In the genomic region with DNA sequence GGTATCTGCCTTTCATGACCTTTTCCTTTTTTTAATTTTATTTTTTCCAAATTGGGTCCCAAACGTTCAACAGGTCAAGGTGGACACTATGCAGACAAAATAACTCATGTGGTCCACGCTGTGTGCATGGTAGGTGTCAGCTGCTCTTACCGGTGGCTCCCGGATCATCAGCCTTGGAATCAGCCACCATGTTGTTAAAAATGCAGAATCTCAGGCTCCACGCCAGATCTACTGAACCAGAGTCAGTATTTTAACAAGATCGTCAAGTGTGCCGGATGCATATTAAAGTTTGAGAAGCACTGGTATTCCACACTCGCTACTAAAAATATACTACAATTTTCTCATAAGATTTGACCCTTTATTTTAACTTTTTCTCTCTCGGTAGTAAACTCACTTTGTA, we compare ENCODE assay signal across 8 cellular contexts. TPM values are rescaled to one million over a fixed set of nuclear protein-coding genes. Genes with fewer than 3 reads are reported as not detected.
DNase-seq lines count a peak whose midpoint lies in the region; ATAC-seq, FAIRE-seq and TF ChIP-seq lines count a peak whose summit lies in the region.

No MANE protein-coding gene starts in this region.

- intact Hi-C loops in left cardiac atrium (cut with DNase I), result no loop called here
- intact Hi-C loops in left colon (cut with DNase I, micrococcal nuclease), result no loop called here

- ATAC-seq in left cardiac atrium (no peak), left colon (no peak)

- TF ChIP-seq CTCF in right atrium auricular region (IDR thresholded peaks at IDR 0.05), result no peak
- no peak for TF ChIP-seq CTCF in brain microvascular endothelial cell (IDR thresholded peaks at IDR 0.05; ENCODE audit: low read depth, low read length, missing control alignments)

- H3K9me3 ChIP-seq in right atrium auricular region (no peaks in the 10 kb centered on the region), mucosa of rectum (ENCODE audit: control insufficient read depth in 2 of 2, low read length in 2 of 2) (no peaks in the 10 kb centered on the region), small intestine (ENCODE audit: control insufficient read depth, low read depth) (no peaks in the 10 kb centered on the region)

- 16 to 27% (median 20%) methylated on average over 9 of the region's 9 CpGs for WGBS in small intestine, 3 donors

- H3K27me3 ChIP-seq in right atrium auricular region, result no peaks in the 10 kb centered on the region
- H3K27me3 ChIP-seq in brain microvascular endothelial cell (replicated peaks), result no peaks in the 10 kb centered on the region
- peaks cover 10 to 11% of the 10 kb centered on the region in 2 donors for H3K27me3 ChIP-seq in mucosa of rectum (ENCODE audit: control insufficient read depth in 2 of 2, insufficient read depth in 2 of 2, low read length in 2 of 2)
- H3K27me3 ChIP-seq in small intestine (ENCODE audit: control insufficient read depth in 2 of 2, insufficient read depth in 2 of 2, low read length in 2 of 2), result no peaks in the 10 kb centered on the region

- in situ Hi-C loops in brain microvascular endothelial cell (cut with HindIII; ENCODE audit: low pct_ligation_motif_present, low sequenced_read_pairs), result no loop called here

- H3K4me3 ChIP-seq in right atrium auricular region (peak overlapping the region; percentile 57 to 59), brain microvascular endothelial cell (ENCODE audit: low read depth, low read length) (peak overlapping the region; percentile 76), mucosa of rectum (ENCODE audit: low read length in 2 of 2) (peak overlapping the region; percentile 68 to 69), small intestine (ENCODE audit: low read depth in 1 of 2, low read length in 2 of 2) (peak overlapping the region in 1 of 2 donors; percentile 72)

- no peaks in the 10 kb centered on the region for H3K36me3 ChIP-seq in right atrium auricular region
- H3K36me3 ChIP-seq in brain microvascular endothelial cell (replicated peaks), result no peaks in the 10 kb centered on the region
- no peaks in the 10 kb centered on the region for H3K36me3 ChIP-seq in mucosa of rectum (ENCODE audit: control insufficient read depth in 2 of 2, insufficient read depth in 2 of 2, low read length in 2 of 2)
- H3K36me3 ChIP-seq in small intestine (ENCODE audit: control insufficient read depth in 2 of 2, insufficient read depth in 2 of 2, low read length in 2 of 2), result no peaks in the 10 kb centered on the region

- H3K9ac ChIP-seq in mucosa of rectum (ENCODE audit: low read depth in 1 of 2, low read length in 2 of 2), result no peak overlapping the region

- H3K27ac ChIP-seq in right atrium auricular region (peak overlapping the region; percentile 42 to 49), brain microvascular endothelial cell (no peak overlapping the region), mucosa of rectum (ENCODE audit: low read depth in 2 of 2, low read length in 2 of 2) (peak overlapping the region in 1 of 2 donors; percentile 28), small intestine (ENCODE audit: low read depth in 1 of 2, low read length in 1 of 2) (peak overlapping the region in 1 of 2 donors; percentile 68)

- H3K4me1 ChIP-seq in right atrium auricular region (peaks cover 0 to 15% of the 10 kb centered on the region in 2 donors), mucosa of rectum (ENCODE audit: control insufficient read depth in 2 of 2, insufficient read depth in 2 of 2, low read length in 2 of 2) (peaks cover 0 to 3% of the 10 kb centered on the region in 2 donors), small intestine (ENCODE audit: control insufficient read depth in 2 of 2, insufficient read depth in 1 of 2, low read depth in 1 of 2, low read length in 1 of 2) (no peaks in the 10 kb centered on the region)

- DNase-seq in right atrium auricular region (ENCODE audit: low spot score) (no peak), left cardiac atrium (no peak), brain microvascular endothelial cell (no peak), small intestine (no peak), left colon (no peak), H4 (ENCODE audit: low spot score) (no peak), HK-2 (ENCODE audit: unreplicated experiment) (no peak)

- FAIRE-seq in small intestine (lab: Jason Lieb, UNC), result no peak

RNA-seq across cellular contexts. Expression of gene LDLRAD3, which starts 0.6 kb away (rescaled TPM):
- total RNA-seq in right atrium auricular region (1 to 10 TPM; 3.6 to 7.0 TPM), left cardiac atrium (10 to 100 TPM in 1 of 2 donors, 1 to 10 TPM in 1; 4.7 to 10.8 TPM), left colon (1 to 10 TPM; 2.3 to 2.9 TPM)
- polyA plus RNA-seq in small intestine, result 1 to 10 TPM in 1 of 3 donors, under 1 TPM in 2; 0.22 to 6.2 (median 0.81) TPM
- total RNA-seq in H4 (2014; rRNA removed; shearing (Covaris generic)), result 5.3 and 8.1 TPM in 2 replicates
